ENCODE assay signal across 23 cellular contexts in the genomic region with DNA sequence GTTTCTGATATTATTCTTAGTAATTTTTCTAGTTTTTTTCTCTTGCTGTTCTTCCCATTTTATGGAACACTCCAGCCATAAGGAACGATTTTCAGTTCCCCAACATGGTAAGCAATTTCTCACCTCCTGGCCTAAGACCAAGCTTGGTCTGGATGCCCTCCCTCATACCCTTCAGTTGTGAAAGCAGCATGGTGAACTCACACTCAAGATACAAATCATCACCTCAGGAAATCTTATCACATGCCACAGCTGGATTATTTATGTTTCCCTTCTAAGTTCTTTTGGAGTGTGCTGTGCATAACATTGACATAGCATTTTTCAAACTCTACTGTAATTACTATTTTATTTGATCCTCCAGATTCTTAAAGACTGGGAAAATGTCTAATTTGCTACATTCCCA.
"Had no signal": no experiment of that assay in that cellular context is flagged by ENCODE, and none has a peak within 500 bp of the region (broad histone marks: within the 10 kb centered on the region; RNA-seq: fewer than 3 reads in every experiment).

No MANE protein-coding gene starts in this region.

- H3K27ac ChIP-seq: KMS-11, RWPE1 had no signal

- H3K27ac Mint-ChIP-seq: IgD-negative memory B cell had no signal

- H3K4me3 ChIP-seq: K562 had no signal

- DNase-seq: Kasumi-1, MM.1S, NCI-H1092 treated with DMSO at 0.1 percent for 48 hours, NCI-H1436 treated with DMSO at 0.1 percent for 48 hours, NCI-H1694, NCI-H187 treated with DMSO at 0.1 percent for 48 hours, NCI-H2029 treated with DMSO at 0.1 percent for 48 hours, NCI-H2227 treated with DMSO at 0.1 percent for 48 hours, NCI-H446, NCI-H510A, NCI-H524 treated with DMSO at 0.1 percent for 48 hours, NCI-H69, NCI-H774, PC-3, SHP77, SK-N-SH, SW 1271 had no signal

- H3K27me3 Mint-ChIP-seq: IgD-negative memory B cell had no signal

- H3K9ac ChIP-seq: KMS-11, SK-N-SH had no signal

- H3K4me3 Mint-ChIP-seq: IgD-negative memory B cell had no signal

- ATAC-seq: HepG2, K562, Panc1, PC-3 had no signal

- H3K9me3 ChIP-seq: SK-N-SH had no signal

- H3K4me2 ChIP-seq: KMS-11, SK-N-SH had no signal
